8 cellular contexts compared by ENCODE assay signal in genomic region chr10:124649209-124649608, GRCh38.
DNase-seq lines count a peak whose midpoint lies in the region; ATAC-seq and TF ChIP-seq lines count a peak whose summit lies in the region.

No MANE protein-coding gene starts in this region.

- H3K36me3 ChIP-seq in SK-N-SH (replicated peaks in 1 of 2; ENCODE audit: control insufficient read depth in 1 of 2, insufficient read depth in 2 of 2, low read length in 1 of 2), result no peaks in the 10 kb centered on the region
- no peaks in the 10 kb centered on the region for H3K36me3 ChIP-seq in ovary

- 67% methylated on average over 4 of the region's 5 CpGs for WGBS in SK-N-SH (ENCODE audit: low lambda C conversion rate)
- 12 to 18% (median 17%) methylated on average over 5 of the region's 5 CpGs for WGBS in ovary, 3 donors

- TF ChIP-seq CTCF in SK-N-SH (IDR thresholded peaks at IDR 0.05) (no peak), ovary (IDR thresholded peaks at IDR 0.05) (no peak)

- no peak for TF ChIP-seq POLR2A in ovary (IDR thresholded peaks at IDR 0.05)

- H3K4me2 ChIP-seq in SK-N-SH, result peak overlapping the region; percentile 53; the same call in 1 of the 2 replicates

- TF ChIP-seq EP300 in SK-N-SH (IDR thresholded peaks at IDR 0.05; ENCODE audit: borderline replicate concordance in 1 of 2, low read depth in 1 of 2, low read length in 1 of 2) (no peak), ovary (IDR thresholded peaks at IDR 0.05) (no peak)

- intact Hi-C loops in ovary (cut with DNase I), result loop anchor here in 2 of 4 donors (5.0 to 10.0 kb wide), 2 partner anchors 76 to 88 kb away; no protein-coding TSS in a partner anchor

- TF ChIP-seq RAD21 in SK-N-SH (IDR thresholded peaks at IDR 0.05; ENCODE audit: low read length), result no peak

- no peak for ATAC-seq in GM21381 (IDR thresholded peaks at IDR 0.05; ENCODE audit: unreplicated experiment)
- no peak for ATAC-seq in HG02885 (IDR thresholded peaks at IDR 0.05; ENCODE audit: poor library complexity, unreplicated experiment)

- H3K9ac ChIP-seq in SK-N-SH, result no peak overlapping the region

- H3K9me3 ChIP-seq in SK-N-SH, result no peaks in the 10 kb centered on the region
- H3K9me3 ChIP-seq in ovary, result no peaks in the 10 kb centered on the region

- CTCF ChIA-PET in SK-N-SH (lab: Yijun Ruan, JAX), result interaction anchor here (0.9 to 3.6 kb wide), 18 partner anchors 11 to 120 kb away, joined by 3 to 36 read pairs (median 4); no protein-coding TSS in a partner anchor

- no peaks in the 10 kb centered on the region for H3K9me2 ChIP-seq in SK-N-SH

- peaks cover 4% of the 10 kb centered on the region for H3F3A ChIP-seq in SK-N-SH (replicated peaks; ENCODE audit: insufficient read depth)

- no peak overlapping the region for H2AFZ ChIP-seq in SK-N-SH (ENCODE audit: low read depth)

- POLR2A ChIA-PET in SK-N-SH (lab: Yijun Ruan, JAX), result interaction anchor here (0.8 to 1.7 kb wide), 2 partner anchors 22 to 57 kb away, joined by 3 to 10 read pairs; no protein-coding TSS in a partner anchor

- no peaks in the 10 kb centered on the region for H4K20me1 ChIP-seq in SK-N-SH (ENCODE audit: insufficient read depth)

- H3K4me3 ChIP-seq in SK-N-SH (ENCODE audit: low read depth in 2 of 2, low read length in 1 of 2) (no peak overlapping the region), ovary (no peak overlapping the region)

- no peaks in the 10 kb centered on the region for H3K27me3 ChIP-seq in SK-N-SH (ENCODE audit: insufficient read depth)
- no peaks in the 10 kb centered on the region for H3K27me3 ChIP-seq in ovary

- peaks cover 24 to 96% of the 10 kb centered on the region in 2 experiments for H3K4me1 ChIP-seq in SK-N-SH (ENCODE audit: control insufficient read depth in 1 of 2, insufficient read depth in 2 of 2, low read depth in 1 of 2, low read length in 1 of 2)
- peaks cover 53% of the 10 kb centered on the region for H3K4me1 ChIP-seq in ovary (ENCODE audit: insufficient read depth)

- H3K79me2 ChIP-seq in SK-N-SH (ENCODE audit: insufficient read depth), result peaks cover 11% of the 10 kb centered on the region; the same call in 1 of the 2 replicates

- H3K27ac ChIP-seq in SK-N-SH (ENCODE audit: low read depth in 2 of 2, low read length in 1 of 2) (peak overlapping the region; percentile 46 to 97; a peak in 3 of 4 replicates), ovary (peak overlapping the region; percentile 22 to 86)

- DNase-seq in COLO668 (lab: John Stamatoyannopoulos, UW; ENCODE audit: unreplicated experiment) (peak; percentile 28), SK-N-SH (peak; percentile 65), fibroblast of gingiva (ENCODE audit: low read depth) (peak; percentile 50), ovary (peak in 3 of 5 donors; percentile 71 to 79 (median 74)), UCSD-AML1 (lab: John Stamatoyannopoulos, UW; ENCODE audit: unreplicated experiment) (no peak), NCI-H1436 treated with DMSO at 0.1 percent for 48 hours (lab: John Stamatoyannopoulos, UW) (no peak)

TF ChIP-seq in SK-N-SH, 30 proteins besides CTCF, POLR2A, EP300 and RAD21:
- TF ChIP-seq TAF1 (IDR thresholded peaks at IDR 0.05; ENCODE audit: borderline replicate concordance, low read depth, low read length) (no peak), ZBTB33 (IDR thresholded peaks at IDR 0.05; ENCODE audit: borderline replicate concordance, low read depth) (no peak), USF1 (IDR thresholded peaks at IDR 0.05; ENCODE audit: borderline replicate concordance, low read depth) (no peak), MAX (IDR thresholded peaks at IDR 0.05; ENCODE audit: low read depth) (no peak), FOXJ3 (CRISPR knock-in tag; IDR thresholded peaks at IDR 0.05) (no peak), USF2 (IDR thresholded peaks at IDR 0.05; ENCODE audit: borderline replicate concordance, low read depth, low read length) (no peak), ELF1 (IDR thresholded peaks at IDR 0.05) (no peak), TEAD4 (IDR thresholded peaks at IDR 0.05; ENCODE audit: borderline replicate concordance, insufficient read depth) (no peak), POLR2AphosphoS5 (IDR thresholded peaks at IDR 0.05; ENCODE audit: low read depth, low read length) (no peak), REST (IDR thresholded peaks at IDR 0.05; ENCODE audit: low read depth, low read length) (no peak), JUND (IDR thresholded peaks at IDR 0.05) (no peak), MXI1 (IDR thresholded peaks at IDR 0.05; ENCODE audit: low read depth, low read length) (no peak), CHD2 (IDR thresholded peaks at IDR 0.05; ENCODE audit: low read length, partially characterized antibody) (no peak), SMC3 (IDR thresholded peaks at IDR 0.05; ENCODE audit: low read depth, low read length) (no peak), RFX5 (IDR thresholded peaks at IDR 0.05; ENCODE audit: low read length) (no peak), MEF2A (IDR thresholded peaks at IDR 0.05; ENCODE audit: borderline replicate concordance, low read depth) (no peak), RXRA (IDR thresholded peaks at IDR 0.05; ENCODE audit: borderline replicate concordance, low read depth) (no peak)

Comparison
In these comparisons a context has a peak if more than half of its experiments do, and no peak if none do; other contexts are left out.
1. DNase-seq: peak in COLO668 (single experiment), SK-N-SH (single experiment), fibroblast of gingiva (single experiment) and ovary (3 of 5); none in UCSD-AML1 (single experiment) and NCI-H1436 treated with DMSO at 0.1 percent for 48 hours (single experiment).